In genomic region chr9:128800061-128800460, GRCh38 we compare ENCODE assay signal across 28 cellular contexts.
"Had no signal": no experiment of that assay in that cellular context is flagged by ENCODE, and none has a peak within 500 bp of the region (broad histone marks: within the 10 kb centered on the region; RNA-seq: fewer than 3 reads in every experiment).

No MANE protein-coding gene starts in this region.

- H3K4me3 ChIP-seq: neural progenitor cell, ovary, psoas muscle, right lobe of liver, sigmoid colon, suprapubic skin, testis, tibial artery, transverse colon, upper lobe of right lung, uterus had no signal

- ATAC-seq: natural killer cell; psoas muscle; right cardiac atrium; right lobe of liver; stimulated activated memory B cell treated with anti-CD40 and anti-IgM and Interleukin-4, amounts not matched to agents 10 μg/mL and 1 μg/mL and 100 μg/mL, for 72 hours; stimulated activated naive CD8-positive, alpha-beta T cell treated with anti-CD3 and anti-CD28 coated beads, Interleukin-15, amount 100 ng/mL, for 72 hours; stimulated activated naive CD8-positive, alpha-beta T cell treated with anti-CD3 and anti-CD28 coated beads, Interleukin-15, Interleukin-2, amounts not matched to agents 100 U/mL and 50 U/mL, for 24 hours; upper lobe of right lung had no signal

- H3K27me3 Mint-ChIP-seq: progenitor cell of endocrine pancreas; stimulated activated memory B cell treated with anti-CD40 and anti-IgM and Interleukin-4, amounts not matched to agents 10 μg/mL and 1 μg/mL and 100 μg/mL, for 72 hours; stimulated activated naive CD8-positive, alpha-beta T cell treated with anti-CD3 and anti-CD28 coated beads, Interleukin-15, amount 100 ng/mL, for 72 hours; type B pancreatic cell had no signal

- H3K4me1 ChIP-seq: neural progenitor cell, psoas muscle, right lobe of liver, sigmoid colon, suprapubic skin, testis, tibial artery, transverse colon, upper lobe of right lung, uterus had no signal

- DNase-seq: natural killer cell; occipital lobe; ovary; psoas muscle; right cardiac atrium; right lobe of liver; sigmoid colon; small intestine; stimulated activated CD4-positive, alpha-beta T cell treated with anti-CD3 and anti-CD28 coated beads, Interleukin-15, amount 100 ng/mL, for 24 hours; stimulated activated CD4-positive, alpha-beta T cell treated with anti-CD3 and anti-CD28 coated beads, Interleukin-2, amount 100 ng/mL, for 24 hours; stimulated activated CD4-positive, alpha-beta T cell treated with anti-CD3 and anti-CD28 coated beads, Interleukin-2, amount 100 ng/mL, for 48 hours; stimulated activated CD4-positive, alpha-beta T cell treated with anti-CD3 and anti-CD28 coated beads, Interleukin-4, amount 100 ng/mL, for 24 hours; stimulated activated naive CD4-positive, alpha-beta T cell; stimulated activated naive CD8-positive, alpha-beta T cell treated with anti-CD3 and anti-CD28 coated beads, Interleukin-15, amount 100 ng/mL, for 72 hours; stimulated activated naive CD8-positive, alpha-beta T cell treated with anti-CD3 and anti-CD28 coated beads, Interleukin-15, Interleukin-2, amounts not matched to agents 100 U/mL and 50 U/mL, for 24 hours; substantia nigra; testis; tibial artery; transverse colon; upper lobe of right lung; uterus had no signal

- H3K27ac ChIP-seq: neural progenitor cell, ovary, parathyroid adenoma, psoas muscle, right lobe of liver, sigmoid colon, suprapubic skin, testis, tibial artery, transverse colon, upper lobe of right lung, uterus had no signal

- H3K4me1 Mint-ChIP-seq: nephron; neural progenitor cell; stimulated activated memory B cell treated with anti-CD40 and anti-IgM and Interleukin-4, amounts not matched to agents 10 μg/mL and 1 μg/mL and 100 μg/mL, for 72 hours; stimulated activated naive CD8-positive, alpha-beta T cell treated with anti-CD3 and anti-CD28 coated beads, Interleukin-15, amount 100 ng/mL, for 72 hours had no signal

- H3K36me3 Mint-ChIP-seq: natural killer cell had no signal

- H3K27ac Mint-ChIP-seq: natural killer cell; nephron; neural progenitor cell; progenitor cell of endocrine pancreas; stimulated activated memory B cell treated with anti-CD40 and anti-IgM and Interleukin-4, amounts not matched to agents 10 μg/mL and 1 μg/mL and 100 μg/mL, for 72 hours; type B pancreatic cell had no signal

- H3K27me3 ChIP-seq: neural progenitor cell, ovary, right lobe of liver, sigmoid colon, suprapubic skin, testis, tibial artery, transverse colon, upper lobe of right lung, uterus had no signal

- H3K36me3 ChIP-seq: neural progenitor cell, ovary, uterus had no signal

- H3K9me3 ChIP-seq: ovary, psoas muscle, right lobe of liver, sigmoid colon, suprapubic skin, testis, tibial artery, transverse colon, upper lobe of right lung, uterus had no signal

- H3K9ac ChIP-seq: neural progenitor cell, parathyroid adenoma had no signal

- H3K4me3 Mint-ChIP-seq: natural killer cell; nephron; neural progenitor cell; stimulated activated memory B cell treated with anti-CD40 and anti-IgM and Interleukin-4, amounts not matched to agents 10 μg/mL and 1 μg/mL and 100 μg/mL, for 72 hours; stimulated activated naive CD8-positive, alpha-beta T cell treated with anti-CD3 and anti-CD28 coated beads, Interleukin-15, amount 100 ng/mL, for 72 hours; type B pancreatic cell had no signal

- H3K9me3 Mint-ChIP-seq: natural killer cell; nephron; neural progenitor cell; stimulated activated memory B cell treated with anti-CD40 and anti-IgM and Interleukin-4, amounts not matched to agents 10 μg/mL and 1 μg/mL and 100 μg/mL, for 72 hours; stimulated activated naive CD8-positive, alpha-beta T cell treated with anti-CD3 and anti-CD28 coated beads, Interleukin-15, amount 100 ng/mL, for 72 hours; type B pancreatic cell had no signal
